ENCODE assay signal across 17 cellular contexts in the genomic region with DNA sequence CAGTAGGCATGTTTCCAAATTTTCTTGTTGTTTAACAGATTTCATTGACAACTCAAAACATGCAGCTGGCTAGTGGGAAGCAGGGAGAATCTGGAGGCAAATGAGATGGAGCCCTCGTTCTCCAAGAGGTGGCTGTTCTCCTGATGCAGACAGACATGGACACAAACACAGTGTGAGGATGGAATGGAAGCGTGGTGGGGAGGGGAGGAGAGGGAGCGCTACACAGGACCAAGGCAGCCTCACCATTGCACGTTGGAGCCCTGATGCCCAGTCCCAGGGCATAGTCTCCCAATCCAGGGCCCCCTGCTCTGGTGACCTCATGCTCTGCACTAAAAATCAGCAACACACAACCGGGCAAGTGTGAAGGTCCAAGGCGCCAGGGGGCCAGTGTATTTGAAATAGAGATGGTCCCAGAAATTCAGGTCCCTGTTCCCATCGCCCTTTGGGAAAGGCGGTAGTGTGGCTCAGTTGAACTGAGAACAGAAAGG. TPM values are rescaled to one million over a fixed set of nuclear protein-coding genes. Genes with fewer than 3 reads are reported as not detected.
DNase-seq lines count a peak whose midpoint lies in the region; ATAC-seq, FAIRE-seq and TF ChIP-seq lines count a peak whose summit lies in the region.
"Had no signal": no experiment of that assay in that cellular context is flagged by ENCODE, and none has a peak within 500 bp of the region (broad histone marks: within the 10 kb centered on the region; RNA-seq: fewer than 3 reads in every experiment).

No MANE protein-coding gene starts in this region.

- H3K9me3 Mint-ChIP-seq in activated T-cell treated with anti-CD3 and anti-CD28 coated beads, Interleukin-2, amount 50 U/mL, for 72 hours: no peaks in the 10 kb centered on the region
- H3K9me3 Mint-ChIP-seq in activated T-cell treated with anti-CD3 and anti-CD28 coated beads, Interleukin-2, amount 50 U/mL, for 4 hours: no peaks in the 10 kb centered on the region

- H3K27me3 ChIP-seq in KMS-11 (ENCODE audit: insufficient read depth, low read depth) (no peaks in the 10 kb centered on the region), GM12878 (replicated peaks in 1 of 2; ENCODE audit: control insufficient read depth in 2 of 2, insufficient read depth in 2 of 2, low read length in 1 of 2) (no peaks in the 10 kb centered on the region), spleen (replicated peaks in 1 of 7) (no peaks in the 10 kb centered on the region), gastrocnemius medialis (peaks cover 29 to 39% (median 33%) of the 10 kb centered on the region in 3 donors)
- H3K27me3 ChIP-seq: ascending aorta, uterus had no signal

- FAIRE-seq in GM12878 (lab: Jason Lieb, UNC): no peak
- FAIRE-seq: colon had no signal

- no peak for TF ChIP-seq CTCF in KMS-11 (conservative IDR thresholded peaks at IDR 0.05; ENCODE audit: low read depth, low read length)
- no peak for TF ChIP-seq CTCF in GM12878 (IDR thresholded peaks at IDR 0.05 in 2 of 3, conservative IDR thresholded peaks at IDR 0.05 in 1 of 3; ENCODE audit: control insufficient read depth in 2 of 3, extremely low read depth in 1 of 3, insufficient read depth in 1 of 3, low read depth in 3 of 3, low read length in 3 of 3)
- TF ChIP-seq CTCF in spleen (IDR thresholded peaks at IDR 0.05 in 8 of 11, conservative IDR thresholded peaks at IDR 0.05 in 3 of 11): no peak
- TF ChIP-seq CTCF in gastrocnemius medialis (IDR thresholded peaks at IDR 0.05 in 4 of 5, conservative IDR thresholded peaks at IDR 0.05 in 1 of 5): no peak

- no peak for TF ChIP-seq EP300 in GM12878 (IDR thresholded peaks at IDR 0.05; ENCODE audit: borderline replicate concordance in 1 of 2, control insufficient read depth in 1 of 2, low read depth in 2 of 2, low read length in 2 of 2)

- peak overlapping the region; percentile 81 to 87 for H3K4me3 Mint-ChIP-seq in activated T-cell treated with anti-CD3 and anti-CD28 coated beads, Interleukin-2, amount 50 U/mL, for 72 hours
- H3K4me3 Mint-ChIP-seq in activated T-cell treated with anti-CD3 and anti-CD28 coated beads, Interleukin-2, amount 50 U/mL, for 4 hours: no peak overlapping the region

- H3K36me3 ChIP-seq in KMS-11 (ENCODE audit: insufficient read depth) (no peaks in the 10 kb centered on the region), GM12878 (ENCODE audit: control insufficient read depth in 2 of 2, insufficient read depth in 2 of 2, low read length in 1 of 2) (no peaks in the 10 kb centered on the region), spleen (no peaks in the 10 kb centered on the region), gastrocnemius medialis (no peaks in the 10 kb centered on the region)
- H3K36me3 ChIP-seq: ascending aorta, uterus had no signal

- H3K4me2 ChIP-seq in KMS-11 (no peak overlapping the region), GM12878 (ENCODE audit: control insufficient read depth, insufficient read depth) (peak overlapping the region; percentile 66)

- H2AFZ ChIP-seq in KMS-11 (ENCODE audit: low read depth) (peak overlapping the region; percentile 42; the same call in 1 of the 2 replicates), GM12878 (ENCODE audit: control insufficient read depth, low read depth, low read length) (peak overlapping the region; percentile 55)

- H3K79me2 ChIP-seq in KMS-11 (ENCODE audit: insufficient read depth, low read depth) (no peaks in the 10 kb centered on the region), GM12878 (ENCODE audit: control insufficient read depth, insufficient read depth, low read length) (no peaks in the 10 kb centered on the region)

- peaks cover 95% of the 10 kb centered on the region for H3K4me1 Mint-ChIP-seq in activated T-cell treated with anti-CD3 and anti-CD28 coated beads, Interleukin-2, amount 50 U/mL, for 72 hours (ENCODE audit: low read depth)
- H3K4me1 Mint-ChIP-seq in activated T-cell treated with anti-CD3 and anti-CD28 coated beads, Interleukin-2, amount 50 U/mL, for 4 hours (ENCODE audit: low read depth): peaks cover 69% of the 10 kb centered on the region

- no peak for TF ChIP-seq POLR2A in GM12878 (IDR thresholded peaks at IDR 0.05; ENCODE audit: low read depth, low read length)
- no peak for TF ChIP-seq POLR2A in spleen (IDR thresholded peaks at IDR 0.05)
- TF ChIP-seq POLR2A in gastrocnemius medialis (IDR thresholded peaks at IDR 0.05): no peak

- no TSS peak for BruUV-seq in GM12878 (replicated peaks; lab: Mats Ljungman, UMichigan)

- H3K4me3 ChIP-seq in KMS-11 (IDR thresholded peaks at IDR 0.05; ENCODE audit: insufficient read depth, low read depth, low read length) (no peak overlapping the region), GM12878 (peak overlapping the region; percentile 35; the same call in 1 of the 2 replicates), spleen (no peak overlapping the region), gastrocnemius medialis (no peak overlapping the region)
- H3K4me3 ChIP-seq: ascending aorta, uterus had no signal

- ATAC-seq in activated T-cell treated with anti-CD3 and anti-CD28 coated beads, Interleukin-2, amount 50 U/mL, for 72 hours (replicated peaks in 1 of 2): no peak
- ATAC-seq in activated T-cell treated with anti-CD3 and anti-CD28 coated beads, Interleukin-2, amount 50 U/mL, for 4 hours: no peak
- ATAC-seq in GM12878 (no peak), gastrocnemius medialis (no peak)

- no peak for DNase-seq in activated T-cell treated with anti-CD3 and anti-CD28 coated beads, Interleukin-2, amount 50 U/mL, for 72 hours
- DNase-seq in activated T-cell treated with anti-CD3 and anti-CD28 coated beads, Interleukin-2, amount 50 U/mL, for 4 hours: no peak
- DNase-seq in GM12878 (ENCODE audit: low read depth, low spot score): no peak
- no peak for DNase-seq in spleen
- DNase-seq in kidney glomerular epithelial cell (lab: John Stamatoyannopoulos, UW): no peak
- DNase-seq in gastrocnemius medialis: no peak
- no peak for DNase-seq in NCI-H524 treated with DMSO at 0.1 percent for 48 hours (lab: John Stamatoyannopoulos, UW)
- DNase-seq: foreskin melanocyte, SIG-M5 had no signal

- no peaks in the 10 kb centered on the region for H4K20me1 ChIP-seq in KMS-11 (ENCODE audit: insufficient read depth)
- no peaks in the 10 kb centered on the region for H4K20me1 ChIP-seq in GM12878 (ENCODE audit: control insufficient read depth, insufficient read depth)

- H3K27ac ChIP-seq in KMS-11: no peak overlapping the region
- H3K27ac ChIP-seq in GM12878 (ENCODE audit: control insufficient read depth, insufficient read depth): peak overlapping the region; percentile 29
- peak overlapping the region; percentile 21 to 88 (median 69) for H3K27ac ChIP-seq in spleen
- no peak overlapping the region for H3K27ac ChIP-seq in gastrocnemius medialis
- H3K27ac ChIP-seq: ascending aorta, uterus had no signal

- WGBS in GM12878 (ENCODE audit: insufficient coverage, insufficient replicate concordance, low lambda C conversion rate, missing lambda C conversion rate): 84% methylated on average over 7 of the region's 8 CpGs
- WGBS in spleen, 5 donors: 86 to 97% (median 93%) methylated on average over 8 of the region's 8 CpGs

- in situ Hi-C loops in GM12878 (cut with MboI): loop anchor here (5.0 to 10.0 kb wide), 2 partner anchors 186 to 1049 kb away; no protein-coding TSS in a partner anchor
- in situ Hi-C loops in gastrocnemius medialis (cut with MboI; ENCODE audit: low sequenced_read_pairs in 4 of 4): loop anchor here in 2 of 4 donors (10.0 to 25.0 kb wide), 2 partner anchors 179 to 1046 kb away; a partner anchor contains a TSS

- POLR2A ChIA-PET in GM12878 (lab: Charles Lee): interaction anchor here (0.9 to 7.9 kb wide), 17 partner anchors 8 to 176 kb away, joined by 3 to 117 read pairs (median 15); a partner anchor contains a TSS

- SMC1A ChIA-PET in GM12878 (lab: Charles Lee; ENCODE audit: uncharacterized antibody, unreplicated experiment): interaction anchor here (0.9 to 8.9 kb wide), 32 partner anchors 9 to 1052 kb away, joined by 3 to 175 read pairs (median 8); a partner anchor contains a TSS

- no peaks in the 10 kb centered on the region for H3K36me3 Mint-ChIP-seq in activated T-cell treated with anti-CD3 and anti-CD28 coated beads, Interleukin-2, amount 50 U/mL, for 72 hours (ENCODE audit: insufficient read depth in 2 of 2)
- no peaks in the 10 kb centered on the region for H3K36me3 Mint-ChIP-seq in activated T-cell treated with anti-CD3 and anti-CD28 coated beads, Interleukin-2, amount 50 U/mL, for 4 hours (ENCODE audit: insufficient read depth)

- no peaks in the 10 kb centered on the region for H3K27me3 Mint-ChIP-seq in activated T-cell treated with anti-CD3 and anti-CD28 coated beads, Interleukin-2, amount 50 U/mL, for 72 hours (ENCODE audit: low read depth)
- no peaks in the 10 kb centered on the region for H3K27me3 Mint-ChIP-seq in activated T-cell treated with anti-CD3 and anti-CD28 coated beads, Interleukin-2, amount 50 U/mL, for 4 hours (ENCODE audit: low read depth)

- H3K27ac Mint-ChIP-seq in activated T-cell treated with anti-CD3 and anti-CD28 coated beads, Interleukin-2, amount 50 U/mL, for 72 hours: peak overlapping the region; percentile 95
- H3K27ac Mint-ChIP-seq: progenitor cell of endocrine pancreas had no signal

- H3K9ac ChIP-seq in KMS-11: no peak overlapping the region
- peak overlapping the region; percentile 7; the same call in 1 of the 2 replicates for H3K9ac ChIP-seq in GM12878 (ENCODE audit: control insufficient read depth, insufficient read depth, low read length)

- TF ChIP-seq RAD21 in GM12878 (IDR thresholded peaks at IDR 0.05; ENCODE audit: insufficient read depth, low read depth, low read length): no peak

- H3K9me3 ChIP-seq in GM12878 (replicated peaks; ENCODE audit: control insufficient read depth, insufficient read depth, low read length): no peaks in the 10 kb centered on the region
- no peaks in the 10 kb centered on the region for H3K9me3 ChIP-seq in spleen
- H3K9me3 ChIP-seq in gastrocnemius medialis: no peaks in the 10 kb centered on the region
- H3K9me3 ChIP-seq: ascending aorta, uterus had no signal

- H3K4me1 ChIP-seq in KMS-11 (ENCODE audit: low read depth, poor library complexity, severe bottlenecking): peaks cover 33% of the 10 kb centered on the region
- H3K4me1 ChIP-seq in GM12878 (ENCODE audit: control insufficient read depth, insufficient read depth, low read length): peaks cover 26% of the 10 kb centered on the region
- peaks cover 18 to 87% (median 41%) of the 10 kb centered on the region in 6 donors for H3K4me1 ChIP-seq in spleen
- peaks cover 0 to 7% of the 10 kb centered on the region in 2 donors for H3K4me1 ChIP-seq in gastrocnemius medialis
- H3K4me1 ChIP-seq: ascending aorta had no signal

- CTCF ChIA-PET in GM12878 (lab: Yijun Ruan, JAX): interaction anchor here (0.6 to 11.9 kb wide), 50 partner anchors 9 to 1050 kb away, joined by 3 to 193 read pairs (median 8); a partner anchor contains a TSS

- RAD21 ChIA-PET in GM12878 (lab: Charles Lee; ENCODE audit: unreplicated experiment): interaction anchor here (0.6 to 7.9 kb wide), 47 partner anchors 8 to 1073 kb away, joined by 3 to 229 read pairs (median 8); a partner anchor contains a TSS

- intact Hi-C loops in GM12878 (cut with micrococcal nuclease; ENCODE audit: unreplicated experiment): loop anchor here (1.0 to 5.0 kb wide), 7 partner anchors 13 to 1051 kb away; no protein-coding TSS in a partner anchor
- intact Hi-C loops in spleen (cut with DNase I; ENCODE audit: low total_unique reads): no loop called here
- intact Hi-C loops in gastrocnemius medialis (cut with DNase I; ENCODE audit: low total_unique reads): no loop called here

RNA-seq across cellular contexts. Expression of a gene that starts 31.6 kb away (rescaled TPM):
- total RNA-seq in activated T-cell treated with anti-CD3 and anti-CD28 coated beads, Interleukin-2, amount 50 U/mL, for 72 hours: 100 to 1,000 TPM in 1 of 2 donors, 10 to 100 TPM in 1; 98.1 to 114 TPM
- 100 to 1,000 TPM; 105 to 117 (median 106) TPM for total RNA-seq in activated T-cell treated with anti-CD3 and anti-CD28 coated beads, Interleukin-2, amount 50 U/mL, for 4 hours
- total RNA-seq in GM12878 (2013; cell fraction: nucleolus; rRNA removed): 209 and 233 TPM in 2 replicates
- 91.5 and 109 TPM in 2 replicates for total RNA-seq in GM12878 (2014; rRNA removed)
- 137 and 141 TPM in 2 replicates for total RNA-seq in GM12878 (2014; rRNA removed; fragmentation: Illumina TruSeq; extraction: Trizol)
- total RNA-seq in GM12878 (2021): 114 and 123 TPM in 2 replicates
- 58.9 TPM for polyA plus RNA-seq in GM12878 (2011; ENCODE audit: low read depth)
- 87.9 and 109 TPM in 2 replicates for polyA plus RNA-seq in GM12878 (2011; rRNA removed)
- polyA plus RNA-seq in GM12878 (2011; cell fraction: cytosol; rRNA removed): 35.1 and 38.7 TPM in 2 replicates
- 55.5 and 60.3 TPM in 2 replicates for polyA plus RNA-seq in GM12878 (2011; cell fraction: nucleus; rRNA removed)
- polyA plus RNA-seq in GM12878 (2012): 72.6 and 83.4 TPM in 2 replicates
- polyA plus RNA-seq in GM12878 (2014; fragmentation: Illumina TruSeq; extraction: Trizol): 171 and 201 TPM in 2 replicates
- 100 to 1,000 TPM; 124 to 145 TPM for polyA plus RNA-seq in GM12878 (2014; fragmentation: Nextera tagmentation; extraction: Ambion mirVana)
- polyA plus RNA-seq in GM12878 (2014; rRNA removed): 92.9 and 95.7 TPM in 2 replicates
- 100 to 1,000 TPM; 184 to 191 TPM for polyA plus RNA-seq in GM12878 (2016; fragmentation: Nextera tagmentation; extraction: Ambion mirVana)
- 44.1 and 64.2 TPM in 2 replicates for polyA minus RNA-seq in GM12878 (2011; rRNA and poly(A)+ RNA removed)
- polyA minus RNA-seq in GM12878 (2011; cell fraction: cytosol; rRNA and poly(A)+ RNA removed): 21.4 and 21.6 TPM in 2 replicates
- polyA minus RNA-seq in GM12878 (2011; cell fraction: nucleus; rRNA and poly(A)+ RNA removed): 84.5 and 113 TPM in 2 replicates
- 100 to 1,000 TPM in 4 of 7 donors, 10 to 100 TPM in 3; 76.3 to 126 (median 102) TPM for total RNA-seq in spleen
- 10 to 100 TPM; 74.2 to 79.6 (median 79.1) TPM for polyA plus RNA-seq in spleen
- total RNA-seq in gastrocnemius medialis: 10 to 100 TPM; 48.0 to 74.7 (median 64.5) TPM

RNA-seq across cellular contexts. Expression of a gene that starts 48.9 kb away (rescaled TPM):
- total RNA-seq in activated T-cell treated with anti-CD3 and anti-CD28 coated beads, Interleukin-2, amount 50 U/mL, for 72 hours: not detected
- total RNA-seq in activated T-cell treated with anti-CD3 and anti-CD28 coated beads, Interleukin-2, amount 50 U/mL, for 4 hours: not detected
- 0.39 TPM in 1 of 2 replicates, not detected in the other for total RNA-seq in GM12878 (2013; cell fraction: nucleolus; rRNA removed)
- total RNA-seq in GM12878 (2014; rRNA removed): 0.51 and 0.60 TPM in 2 replicates
- 0.37 and 0.54 TPM in 2 replicates for total RNA-seq in GM12878 (2014; rRNA removed; fragmentation: Illumina TruSeq; extraction: Trizol)
- total RNA-seq in GM12878 (2021): 0.08 and 0.21 TPM in 2 replicates
- not detected for polyA plus RNA-seq in GM12878 (2011; ENCODE audit: low read depth)
- 6.4 and 10.6 TPM in 2 replicates for polyA plus RNA-seq in GM12878 (2011; rRNA removed)
- polyA plus RNA-seq in GM12878 (2011; cell fraction: cytosol; rRNA removed): 1.6 and 2.3 TPM in 2 replicates
- 1.9 and 2.4 TPM in 2 replicates for polyA plus RNA-seq in GM12878 (2011; cell fraction: nucleus; rRNA removed)
- not detected in 2 replicates for polyA plus RNA-seq in GM12878 (2012)
- polyA plus RNA-seq in GM12878 (2014; fragmentation: Illumina TruSeq; extraction: Trizol): 0.44 and 1.1 TPM in 2 replicates
- polyA plus RNA-seq in GM12878 (2014; fragmentation: Nextera tagmentation; extraction: Ambion mirVana): under 1 TPM; 0.74 to 0.95 TPM
- polyA plus RNA-seq in GM12878 (2014; rRNA removed): 0.20 and 0.32 TPM in 2 replicates
- polyA plus RNA-seq in GM12878 (2016; fragmentation: Nextera tagmentation; extraction: Ambion mirVana): under 1 TPM in 1 of 2 experiments, not detected in 1; 0.31 TPM
- 0.93 and 0.95 TPM in 2 replicates for polyA minus RNA-seq in GM12878 (2011; rRNA and poly(A)+ RNA removed)
- 0.94 and 1.1 TPM in 2 replicates for polyA minus RNA-seq in GM12878 (2011; cell fraction: cytosol; rRNA and poly(A)+ RNA removed)
- 2.3 and 2.9 TPM in 2 replicates for polyA minus RNA-seq in GM12878 (2011; cell fraction: nucleus; rRNA and poly(A)+ RNA removed)
- 10 to 100 TPM in 2 of 7 donors, 1 to 10 TPM in 5; 3.4 to 13.7 (median 5.3) TPM for total RNA-seq in spleen
- polyA plus RNA-seq in spleen: 1 to 10 TPM; 2.2 to 6.2 (median 3.8) TPM
- total RNA-seq in gastrocnemius medialis: not detected
- total RNA-seq: endothelial cell of umbilical vein, G401, LHCN-M2 had no signal
- polyA plus RNA-seq: endothelial cell of umbilical vein had no signal

RNA-seq across cellular contexts. Expression of a gene that starts 50.8 kb away (rescaled TPM):
- total RNA-seq in activated T-cell treated with anti-CD3 and anti-CD28 coated beads, Interleukin-2, amount 50 U/mL, for 72 hours: 100 to 1,000 TPM; 311 to 371 TPM
- 100 to 1,000 TPM in 2 of 3 donors, 10 to 100 TPM in 1; 77.3 to 109 (median 108) TPM for total RNA-seq in activated T-cell treated with anti-CD3 and anti-CD28 coated beads, Interleukin-2, amount 50 U/mL, for 4 hours
- 1,072 and 1,160 TPM in 2 replicates for total RNA-seq in GM12878 (2013; cell fraction: nucleolus; rRNA removed)
- total RNA-seq in GM12878 (2014; rRNA removed) (235 and 242 TPM in 2 replicates), GM12878 (2014; rRNA removed; fragmentation: Illumina TruSeq; extraction: Trizol) (131 and 136 TPM in 2 replicates), GM12878 (2021) (192 and 209 TPM in 2 replicates), spleen (10 to 100 TPM; 31.9 to 77.4 (median 49.9) TPM), gastrocnemius medialis (under 1 TPM in 1 of 4 donors, not detected in 3; 0.11 TPM)
- 96.4 TPM for polyA plus RNA-seq in GM12878 (2011; ENCODE audit: low read depth)
- polyA plus RNA-seq in GM12878 (2011; rRNA removed) (696 and 1,171 TPM in 2 replicates), GM12878 (2014; fragmentation: Illumina TruSeq; extraction: Trizol) (171 and 245 TPM in 2 replicates), GM12878 (2014; fragmentation: Nextera tagmentation; extraction: Ambion mirVana) (100 to 1,000 TPM; 235 to 294 TPM), GM12878 (2014; rRNA removed) (258 and 274 TPM in 2 replicates), GM12878 (2016; fragmentation: Nextera tagmentation; extraction: Ambion mirVana) (100 to 1,000 TPM; 571 to 606 TPM), spleen (10 to 100 TPM; 29.0 to 79.1 (median 63.5) TPM)
- 1,486 and 1,699 TPM in 2 replicates for polyA plus RNA-seq in GM12878 (2011; cell fraction: cytosol; rRNA removed)
- polyA plus RNA-seq in GM12878 (2011; cell fraction: nucleus; rRNA removed): 1,140 and 1,750 TPM in 2 replicates
- polyA plus RNA-seq in GM12878 (2012): 149 and 215 TPM in 2 replicates
- 2,298 and 2,348 TPM in 2 replicates for polyA minus RNA-seq in GM12878 (2011; rRNA and poly(A)+ RNA removed)
- 332 and 352 TPM in 2 replicates for polyA minus RNA-seq in GM12878 (2011; cell fraction: cytosol; rRNA and poly(A)+ RNA removed)
- 378 and 542 TPM in 2 replicates for polyA minus RNA-seq in GM12878 (2011; cell fraction: nucleus; rRNA and poly(A)+ RNA removed)
- total RNA-seq: ascending aorta, endothelial cell of umbilical vein, G401, LHCN-M2, progenitor cell of endocrine pancreas had no signal

Comparison
In these comparisons a context has a peak if more than half of its experiments do, and no peak if none do; other contexts are left out.
1. H3K27ac ChIP-seq: peak in GM12878 (single experiment) and spleen (8 of 8); none in KMS-11 (single experiment) and gastrocnemius medialis (0 of 4).
2. RNA of a gene that starts 50.8 kb away (total RNA-seq): 311 to 371 TPM in activated T-cell treated with anti-CD3 and anti-CD28 coated beads, Interleukin-2, amount 50 U/mL, for 72 hours, 131 to 1,160 TPM in GM12878, 77.3 to 109 TPM in activated T-cell treated with anti-CD3 and anti-CD28 coated beads, Interleukin-2, amount 50 U/mL, for 4 hours and 31.9 to 77.4 TPM in spleen; 0.11 TPM in gastrocnemius medialis; every median in the first group is over 10 times any median in the second.